ENCODE assay signal across 1 cellular context in the genomic region with DNA sequence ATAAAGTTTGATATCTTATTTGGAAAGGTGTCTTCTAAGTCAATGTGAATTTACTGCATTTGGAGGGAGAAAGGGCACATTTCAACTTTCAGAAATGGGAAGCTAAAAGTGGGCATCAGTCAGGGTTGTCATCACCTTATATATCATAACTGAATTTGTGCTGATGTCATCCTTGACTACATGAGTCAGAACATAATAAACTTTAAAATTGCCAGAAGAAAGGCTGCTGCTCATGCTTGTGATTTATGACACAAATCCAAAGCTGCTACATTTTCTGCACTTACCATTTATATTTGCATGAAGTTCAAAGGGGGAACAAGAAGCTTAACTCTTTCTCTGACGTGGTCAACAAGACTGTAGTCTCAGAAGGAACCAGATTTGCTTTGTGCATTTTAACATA.
TF ChIP-seq lines count a peak whose summit lies in the region.

No MANE protein-coding gene starts in this region.

TF ChIP-seq in K562, 482 proteins besides CTCF, POLR2A, EP300 and RAD21 (continued from another document and continues in another):
- TF ChIP-seq, protein P1, sequence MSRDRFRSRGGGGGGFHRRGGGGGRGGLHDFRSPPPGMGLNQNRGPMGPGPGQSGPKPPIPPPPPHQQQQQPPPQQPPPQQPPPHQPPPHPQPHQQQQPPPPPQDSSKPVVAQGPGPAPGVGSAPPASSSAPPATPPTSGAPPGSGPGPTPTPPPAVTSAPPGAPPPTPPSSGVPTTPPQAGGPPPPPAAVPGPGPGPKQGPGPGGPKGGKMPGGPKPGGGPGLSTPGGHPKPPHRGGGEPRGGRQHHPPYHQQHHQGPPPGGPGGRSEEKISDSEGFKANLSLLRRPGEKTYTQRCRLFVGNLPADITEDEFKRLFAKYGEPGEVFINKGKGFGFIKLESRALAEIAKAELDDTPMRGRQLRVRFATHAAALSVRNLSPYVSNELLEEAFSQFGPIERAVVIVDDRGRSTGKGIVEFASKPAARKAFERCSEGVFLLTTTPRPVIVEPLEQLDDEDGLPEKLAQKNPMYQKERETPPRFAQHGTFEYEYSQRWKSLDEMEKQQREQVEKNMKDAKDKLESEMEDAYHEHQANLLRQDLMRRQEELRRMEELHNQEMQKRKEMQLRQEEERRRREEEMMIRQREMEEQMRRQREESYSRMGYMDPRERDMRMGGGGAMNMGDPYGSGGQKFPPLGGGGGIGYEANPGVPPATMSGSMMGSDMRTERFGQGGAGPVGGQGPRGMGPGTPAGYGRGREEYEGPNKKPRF (IDR thresholded peaks at IDR 0.05; ENCODE audit: low read depth, low read length) = no peak
- TF ChIP-seq NR2C2 (CRISPR knock-in tag; IDR thresholded peaks at IDR 0.05) (no peak), NR2C2 (tag; IDR thresholded peaks at IDR 0.05) (peak; percentile 42; the same call in 1 of the 2 replicates), OTX1 (CRISPR knock-in tag; IDR thresholded peaks at IDR 0.05) (no peak), BACH1 (tag; IDR thresholded peaks at IDR 0.05) (peak; percentile 86; the same call in 1 of the 2 replicates), FOSL1 (tag; conservative IDR thresholded peaks at IDR 0.05) (peak; percentile 63), DPF2 (IDR thresholded peaks at IDR 0.05) (no peak), CREB1 (IDR thresholded peaks at IDR 0.05) (no peak), CREB1 (CRISPR knock-in tag; IDR thresholded peaks at IDR 0.05) (no peak), MAFK (IDR thresholded peaks at IDR 0.05; ENCODE audit: low read length) (peak; percentile 52; the same call in 1 of the 2 replicates), FOXJ3 (CRISPR knock-in tag; IDR thresholded peaks at IDR 0.05) (no peak), JUN (IDR thresholded peaks at IDR 0.05; ENCODE audit: borderline replicate concordance, low read depth, low read length) (peak; percentile 50; the same call in 1 of the 2 replicates), JUN (CRISPR knock-in tag; IDR thresholded peaks at IDR 0.05; ENCODE audit: borderline replicate concordance) (no peak), SAP30 (IDR thresholded peaks at IDR 0.05; ENCODE audit: borderline replicate concordance, insufficient read depth, low read depth, low read length, poor library complexity, severe bottlenecking) (no peak), ATF7 (IDR thresholded peaks at IDR 0.05) (peak; percentile 49; the same call in 1 of the 2 replicates), ASH1L (IDR thresholded peaks at IDR 0.05; ENCODE audit: borderline replicate concordance, low read depth, partially characterized antibody) (no peak), JUND (IDR thresholded peaks at IDR 0.05; ENCODE audit: borderline replicate concordance, low read depth, low read length) (peak; percentile 37; the same call in 1 of the 2 replicates), JUND (tag; IDR thresholded peaks at IDR 0.05; ENCODE audit: borderline replicate concordance, low read depth, low read length) (peak; percentile 89), SMARCE1 (IDR thresholded peaks at IDR 0.05) (no peak), ATF1 (CRISPR knock-in tag; IDR thresholded peaks at IDR 0.05) (no peak), ATF1 (tag; IDR thresholded peaks at IDR 0.05) (peak; percentile 35; the same call in 1 of the 2 replicates), DDX20 (tag; IDR thresholded peaks at IDR 0.05; ENCODE audit: low read depth) (no peak), PHB (CRISPR knock-in tag; IDR thresholded peaks at IDR 0.05) (no peak), MCM3 (IDR thresholded peaks at IDR 0.05) (no peak), NFE2 (IDR thresholded peaks at IDR 0.05; ENCODE audit: low read depth) (peak; percentile 80), ETV5 (CRISPR knock-in tag; IDR thresholded peaks at IDR 0.05; ENCODE audit: low read depth) (no peak), ZNF174 (CRISPR knock-in tag; IDR thresholded peaks at IDR 0.05) (no peak), POLR2G (IDR thresholded peaks at IDR 0.05; ENCODE audit: low read depth, low read length) (no peak), CREBBP (IDR thresholded peaks at IDR 0.05; ENCODE audit: low read depth, low read length) (no peak), MAFG (tag; conservative IDR thresholded peaks at IDR 0.05) (peak; percentile 81), JUNB (CRISPR knock-in tag; conservative IDR thresholded peaks at IDR 0.05) (peak; percentile 80), PRMT5 (CRISPR knock-in tag; IDR thresholded peaks at IDR 0.05) (no peak), NFRKB (IDR thresholded peaks at IDR 0.05; ENCODE audit: low read depth) (no peak)
- TF ChIP-seq, protein P2, sequence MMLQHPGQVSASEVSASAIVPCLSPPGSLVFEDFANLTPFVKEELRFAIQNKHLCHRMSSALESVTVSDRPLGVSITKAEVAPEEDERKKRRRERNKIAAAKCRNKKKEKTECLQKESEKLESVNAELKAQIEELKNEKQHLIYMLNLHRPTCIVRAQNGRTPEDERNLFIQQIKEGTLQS (IDR thresholded peaks at IDR 0.05) = peak; percentile 76
- TF ChIP-seq, protein P2 (CRISPR knock-in tag; conservative IDR thresholded peaks at IDR 0.05) = no peak
- TF ChIP-seq, protein P3, sequence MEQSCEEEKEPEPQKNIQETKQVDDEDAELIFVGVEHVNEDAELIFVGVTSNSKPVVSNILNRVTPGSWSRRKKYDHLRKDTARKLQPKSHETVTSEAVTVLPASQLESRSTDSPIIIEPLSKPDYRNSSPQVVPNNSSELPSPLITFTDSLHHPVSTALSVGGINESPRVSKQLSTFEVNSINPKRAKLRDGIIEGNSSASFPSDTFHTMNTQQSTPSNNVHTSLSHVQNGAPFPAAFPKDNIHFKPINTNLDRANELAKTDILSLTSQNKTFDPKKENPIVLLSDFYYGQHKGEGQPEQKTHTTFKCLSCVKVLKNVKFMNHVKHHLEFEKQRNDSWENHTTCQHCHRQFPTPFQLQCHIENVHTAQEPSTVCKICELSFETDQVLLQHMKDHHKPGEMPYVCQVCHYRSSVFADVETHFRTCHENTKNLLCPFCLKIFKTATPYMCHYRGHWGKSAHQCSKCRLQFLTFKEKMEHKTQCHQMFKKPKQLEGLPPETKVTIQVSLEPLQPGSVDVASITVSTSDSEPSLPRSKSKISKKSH (CRISPR knock-in tag; IDR thresholded peaks at IDR 0.05) = no peak
- TF ChIP-seq, protein P4, sequence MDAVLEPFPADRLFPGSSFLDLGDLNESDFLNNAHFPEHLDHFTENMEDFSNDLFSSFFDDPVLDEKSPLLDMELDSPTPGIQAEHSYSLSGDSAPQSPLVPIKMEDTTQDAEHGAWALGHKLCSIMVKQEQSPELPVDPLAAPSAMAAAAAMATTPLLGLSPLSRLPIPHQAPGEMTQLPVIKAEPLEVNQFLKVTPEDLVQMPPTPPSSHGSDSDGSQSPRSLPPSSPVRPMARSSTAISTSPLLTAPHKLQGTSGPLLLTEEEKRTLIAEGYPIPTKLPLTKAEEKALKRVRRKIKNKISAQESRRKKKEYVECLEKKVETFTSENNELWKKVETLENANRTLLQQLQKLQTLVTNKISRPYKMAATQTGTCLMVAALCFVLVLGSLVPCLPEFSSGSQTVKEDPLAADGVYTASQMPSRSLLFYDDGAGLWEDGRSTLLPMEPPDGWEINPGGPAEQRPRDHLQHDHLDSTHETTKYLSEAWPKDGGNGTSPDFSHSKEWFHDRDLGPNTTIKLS (IDR thresholded peaks at IDR 0.05; ENCODE audit: borderline replicate concordance, low read depth) = no peak
- TF ChIP-seq, protein P5, sequence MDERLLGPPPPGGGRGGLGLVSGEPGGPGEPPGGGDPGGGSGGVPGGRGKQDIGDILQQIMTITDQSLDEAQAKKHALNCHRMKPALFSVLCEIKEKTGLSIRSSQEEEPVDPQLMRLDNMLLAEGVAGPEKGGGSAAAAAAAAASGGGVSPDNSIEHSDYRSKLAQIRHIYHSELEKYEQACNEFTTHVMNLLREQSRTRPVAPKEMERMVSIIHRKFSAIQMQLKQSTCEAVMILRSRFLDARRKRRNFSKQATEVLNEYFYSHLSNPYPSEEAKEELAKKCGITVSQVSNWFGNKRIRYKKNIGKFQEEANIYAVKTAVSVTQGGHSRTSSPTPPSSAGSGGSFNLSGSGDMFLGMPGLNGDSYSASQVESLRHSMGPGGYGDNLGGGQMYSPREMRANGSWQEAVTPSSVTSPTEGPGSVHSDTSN (CRISPR knock-in tag; IDR thresholded peaks at IDR 0.05; ENCODE audit: low read depth) = no peak
- TF ChIP-seq, protein P5 (tag; conservative IDR thresholded peaks at IDR 0.05; ENCODE audit: low read depth) = peak; percentile 99
- TF ChIP-seq, protein P6, sequence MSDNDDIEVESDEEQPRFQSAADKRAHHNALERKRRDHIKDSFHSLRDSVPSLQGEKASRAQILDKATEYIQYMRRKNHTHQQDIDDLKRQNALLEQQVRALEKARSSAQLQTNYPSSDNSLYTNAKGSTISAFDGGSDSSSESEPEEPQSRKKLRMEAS (CRISPR knock-in tag; IDR thresholded peaks at IDR 0.05) = no peak
- TF ChIP-seq, protein P7, sequence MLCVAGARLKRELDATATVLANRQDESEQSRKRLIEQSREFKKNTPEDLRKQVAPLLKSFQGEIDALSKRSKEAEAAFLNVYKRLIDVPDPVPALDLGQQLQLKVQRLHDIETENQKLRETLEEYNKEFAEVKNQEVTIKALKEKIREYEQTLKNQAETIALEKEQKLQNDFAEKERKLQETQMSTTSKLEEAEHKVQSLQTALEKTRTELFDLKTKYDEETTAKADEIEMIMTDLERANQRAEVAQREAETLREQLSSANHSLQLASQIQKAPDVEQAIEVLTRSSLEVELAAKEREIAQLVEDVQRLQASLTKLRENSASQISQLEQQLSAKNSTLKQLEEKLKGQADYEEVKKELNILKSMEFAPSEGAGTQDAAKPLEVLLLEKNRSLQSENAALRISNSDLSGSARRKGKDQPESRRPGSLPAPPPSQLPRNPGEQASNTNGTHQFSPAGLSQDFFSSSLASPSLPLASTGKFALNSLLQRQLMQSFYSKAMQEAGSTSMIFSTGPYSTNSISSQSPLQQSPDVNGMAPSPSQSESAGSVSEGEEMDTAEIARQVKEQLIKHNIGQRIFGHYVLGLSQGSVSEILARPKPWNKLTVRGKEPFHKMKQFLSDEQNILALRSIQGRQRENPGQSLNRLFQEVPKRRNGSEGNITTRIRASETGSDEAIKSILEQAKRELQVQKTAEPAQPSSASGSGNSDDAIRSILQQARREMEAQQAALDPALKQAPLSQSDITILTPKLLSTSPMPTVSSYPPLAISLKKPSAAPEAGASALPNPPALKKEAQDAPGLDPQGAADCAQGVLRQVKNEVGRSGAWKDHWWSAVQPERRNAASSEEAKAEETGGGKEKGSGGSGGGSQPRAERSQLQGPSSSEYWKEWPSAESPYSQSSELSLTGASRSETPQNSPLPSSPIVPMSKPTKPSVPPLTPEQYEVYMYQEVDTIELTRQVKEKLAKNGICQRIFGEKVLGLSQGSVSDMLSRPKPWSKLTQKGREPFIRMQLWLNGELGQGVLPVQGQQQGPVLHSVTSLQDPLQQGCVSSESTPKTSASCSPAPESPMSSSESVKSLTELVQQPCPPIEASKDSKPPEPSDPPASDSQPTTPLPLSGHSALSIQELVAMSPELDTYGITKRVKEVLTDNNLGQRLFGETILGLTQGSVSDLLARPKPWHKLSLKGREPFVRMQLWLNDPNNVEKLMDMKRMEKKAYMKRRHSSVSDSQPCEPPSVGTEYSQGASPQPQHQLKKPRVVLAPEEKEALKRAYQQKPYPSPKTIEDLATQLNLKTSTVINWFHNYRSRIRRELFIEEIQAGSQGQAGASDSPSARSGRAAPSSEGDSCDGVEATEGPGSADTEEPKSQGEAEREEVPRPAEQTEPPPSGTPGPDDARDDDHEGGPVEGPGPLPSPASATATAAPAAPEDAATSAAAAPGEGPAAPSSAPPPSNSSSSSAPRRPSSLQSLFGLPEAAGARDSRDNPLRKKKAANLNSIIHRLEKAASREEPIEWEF (CRISPR knock-in tag; IDR thresholded peaks at IDR 0.05) = no peak
- TF ChIP-seq, protein P8, sequence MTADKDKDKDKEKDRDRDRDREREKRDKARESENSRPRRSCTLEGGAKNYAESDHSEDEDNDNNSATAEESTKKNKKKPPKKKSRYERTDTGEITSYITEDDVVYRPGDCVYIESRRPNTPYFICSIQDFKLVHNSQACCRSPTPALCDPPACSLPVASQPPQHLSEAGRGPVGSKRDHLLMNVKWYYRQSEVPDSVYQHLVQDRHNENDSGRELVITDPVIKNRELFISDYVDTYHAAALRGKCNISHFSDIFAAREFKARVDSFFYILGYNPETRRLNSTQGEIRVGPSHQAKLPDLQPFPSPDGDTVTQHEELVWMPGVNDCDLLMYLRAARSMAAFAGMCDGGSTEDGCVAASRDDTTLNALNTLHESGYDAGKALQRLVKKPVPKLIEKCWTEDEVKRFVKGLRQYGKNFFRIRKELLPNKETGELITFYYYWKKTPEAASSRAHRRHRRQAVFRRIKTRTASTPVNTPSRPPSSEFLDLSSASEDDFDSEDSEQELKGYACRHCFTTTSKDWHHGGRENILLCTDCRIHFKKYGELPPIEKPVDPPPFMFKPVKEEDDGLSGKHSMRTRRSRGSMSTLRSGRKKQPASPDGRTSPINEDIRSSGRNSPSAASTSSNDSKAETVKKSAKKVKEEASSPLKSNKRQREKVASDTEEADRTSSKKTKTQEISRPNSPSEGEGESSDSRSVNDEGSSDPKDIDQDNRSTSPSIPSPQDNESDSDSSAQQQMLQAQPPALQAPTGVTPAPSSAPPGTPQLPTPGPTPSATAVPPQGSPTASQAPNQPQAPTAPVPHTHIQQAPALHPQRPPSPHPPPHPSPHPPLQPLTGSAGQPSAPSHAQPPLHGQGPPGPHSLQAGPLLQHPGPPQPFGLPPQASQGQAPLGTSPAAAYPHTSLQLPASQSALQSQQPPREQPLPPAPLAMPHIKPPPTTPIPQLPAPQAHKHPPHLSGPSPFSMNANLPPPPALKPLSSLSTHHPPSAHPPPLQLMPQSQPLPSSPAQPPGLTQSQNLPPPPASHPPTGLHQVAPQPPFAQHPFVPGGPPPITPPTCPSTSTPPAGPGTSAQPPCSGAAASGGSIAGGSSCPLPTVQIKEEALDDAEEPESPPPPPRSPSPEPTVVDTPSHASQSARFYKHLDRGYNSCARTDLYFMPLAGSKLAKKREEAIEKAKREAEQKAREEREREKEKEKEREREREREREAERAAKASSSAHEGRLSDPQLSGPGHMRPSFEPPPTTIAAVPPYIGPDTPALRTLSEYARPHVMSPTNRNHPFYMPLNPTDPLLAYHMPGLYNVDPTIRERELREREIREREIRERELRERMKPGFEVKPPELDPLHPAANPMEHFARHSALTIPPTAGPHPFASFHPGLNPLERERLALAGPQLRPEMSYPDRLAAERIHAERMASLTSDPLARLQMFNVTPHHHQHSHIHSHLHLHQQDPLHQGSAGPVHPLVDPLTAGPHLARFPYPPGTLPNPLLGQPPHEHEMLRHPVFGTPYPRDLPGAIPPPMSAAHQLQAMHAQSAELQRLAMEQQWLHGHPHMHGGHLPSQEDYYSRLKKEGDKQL (CRISPR knock-in tag; IDR thresholded peaks at IDR 0.05; ENCODE audit: borderline replicate concordance) = no peak
